29 cellular contexts compared by ENCODE assay signal in genomic region chr18:41021089-41021488, GRCh38.
"Had no signal": no experiment of that assay in that cellular context is flagged by ENCODE, and none has a peak within 500 bp of the region (broad histone marks: within the 10 kb centered on the region; RNA-seq: fewer than 3 reads in every experiment).

No MANE protein-coding gene starts in this region.

- H3K27ac Mint-ChIP-seq: stimulated activated effector memory CD8-positive, alpha-beta T cell treated with anti-CD3 and anti-CD28 coated beads, Interleukin-12 subunit alpha, Interleukin-12 subunit beta, amount 100 ng/mL, for 72 hours; stimulated activated memory B cell treated with anti-CD40 and anti-IgM and Interleukin-4, amounts not matched to agents 10 μg/mL and 1 μg/mL and 100 μg/mL, for 72 hours; stimulated activated naive B cell treated with anti-CD40 and anti-IgM and Interleukin-4, amounts not matched to agents 10 μg/mL and 1 μg/mL and 100 μg/mL, for 72 hours; stimulated activated naive CD8-positive, alpha-beta T cell treated with anti-CD3 and anti-CD28 coated beads, Interleukin-15, Interleukin-2, amounts not matched to agents 100 ng/mL and 50 ng/mL, for 24 hours; type B pancreatic cell had no signal

- DNase-seq: stimulated activated CD4-positive, alpha-beta T cell treated with anti-CD3 and anti-CD28 coated beads, Interleukin-2, amount 100 ng/mL, for 48 hours; stimulated activated CD4-positive, alpha-beta T cell treated with anti-CD3 and anti-CD28 coated beads, Interleukin-4, amount 100 ng/mL, for 1 hour; stimulated activated CD4-positive, alpha-beta T cell treated with anti-CD3 and anti-CD28 coated beads, Interleukin-4, amount 100 ng/mL, for 24 hours; stimulated activated CD4-positive, alpha-beta T cell treated with anti-CD3 and anti-CD28 coated beads, Interleukin-4, amount 100 ng/mL, for 4 hours; stimulated activated CD8-positive, alpha-beta memory T cell treated with anti-CD3 and anti-CD28 coated beads, Interleukin-4, amount 100 ng/mL, for 48 hours; stimulated activated naive B cell treated with anti-CD40 and anti-IgM and Interleukin-4, amounts not matched to agents 10 μg/mL and 1 μg/mL and 100 μg/mL, for 72 hours; stimulated activated naive CD4-positive, alpha-beta T cell; stimulated activated naive CD4-positive, alpha-beta T cell treated with Interleukin-2 at 50 U/mL for 16 hours; stimulated activated naive CD8-positive, alpha-beta T cell treated with anti-CD3 and anti-CD28 coated beads, Interleukin-15, amount 100 ng/mL, for 72 hours; stimulated activated naive CD8-positive, alpha-beta T cell treated with anti-CD3 and anti-CD28 coated beads, Interleukin-15, Interleukin-2, amounts not matched to agents 100 U/mL and 50 U/mL, for 24 hours; stomach; substantia nigra; testis; thyroid gland; tibial artery; transverse colon; trophoblast cell; upper lobe of left lung; upper lobe of right lung; uterus had no signal

- H3K4me1 Mint-ChIP-seq: stimulated activated effector memory CD8-positive, alpha-beta T cell treated with anti-CD3 and anti-CD28 coated beads, Interleukin-12 subunit alpha, Interleukin-12 subunit beta, amount 100 ng/mL, for 72 hours; stimulated activated memory B cell treated with anti-CD40 and anti-IgM and Interleukin-4, amounts not matched to agents 10 μg/mL and 1 μg/mL and 100 μg/mL, for 72 hours; stimulated activated naive B cell treated with anti-CD40 and anti-IgM and Interleukin-4, amounts not matched to agents 10 μg/mL and 1 μg/mL and 100 μg/mL, for 72 hours; stimulated activated naive CD8-positive, alpha-beta T cell treated with anti-CD3 and anti-CD28 coated beads, Interleukin-15, amount 100 ng/mL, for 72 hours had no signal

- H3K36me3 Mint-ChIP-seq: stimulated activated effector memory CD8-positive, alpha-beta T cell treated with anti-CD3 and anti-CD28 coated beads, Interleukin-12 subunit alpha, Interleukin-12 subunit beta, amount 100 ng/mL, for 72 hours; stimulated activated memory B cell treated with anti-CD40 and anti-IgM and Interleukin-4, amounts not matched to agents 10 μg/mL and 1 μg/mL and 100 μg/mL, for 72 hours; stimulated activated naive B cell treated with anti-CD40 and anti-IgM and Interleukin-4, amounts not matched to agents 10 μg/mL and 1 μg/mL and 100 μg/mL, for 72 hours; type B pancreatic cell had no signal

- H3K4me3 Mint-ChIP-seq: stimulated activated effector memory CD8-positive, alpha-beta T cell treated with anti-CD3 and anti-CD28 coated beads, Interleukin-12 subunit alpha, Interleukin-12 subunit beta, amount 100 ng/mL, for 72 hours; stimulated activated memory B cell treated with anti-CD40 and anti-IgM and Interleukin-4, amounts not matched to agents 10 μg/mL and 1 μg/mL and 100 μg/mL, for 72 hours; stimulated activated naive B cell treated with anti-CD40 and anti-IgM and Interleukin-4, amounts not matched to agents 10 μg/mL and 1 μg/mL and 100 μg/mL, for 72 hours; stimulated activated naive CD8-positive, alpha-beta T cell treated with anti-CD3 and anti-CD28 coated beads, Interleukin-15, amount 100 ng/mL, for 72 hours; stimulated activated naive CD8-positive, alpha-beta T cell treated with anti-CD3 and anti-CD28 coated beads, Interleukin-15, Interleukin-2, amounts not matched to agents 100 ng/mL and 50 ng/mL, for 24 hours; type B pancreatic cell had no signal

- H3K27ac ChIP-seq: stomach, suprapubic skin, testis, thoracic aorta, thyroid gland, tibial artery, tibial nerve, transverse colon, upper lobe of left lung, upper lobe of right lung, uterus, vagina had no signal

- H3K4me3 ChIP-seq: stomach, suprapubic skin, testis, thoracic aorta, thyroid gland, tibial artery, tibial nerve, transverse colon, upper lobe of left lung, upper lobe of right lung, uterus, vagina had no signal

- H3K4me1 ChIP-seq: stomach, suprapubic skin, testis, thyroid gland, tibial artery, tibial nerve, transverse colon, upper lobe of left lung, upper lobe of right lung, uterus, vagina had no signal

- H3K9me3 Mint-ChIP-seq: stimulated activated memory B cell treated with anti-CD40 and anti-IgM and Interleukin-4, amounts not matched to agents 10 μg/mL and 1 μg/mL and 100 μg/mL, for 72 hours; stimulated activated naive CD8-positive, alpha-beta T cell treated with anti-CD3 and anti-CD28 coated beads, Interleukin-15, amount 100 ng/mL, for 72 hours; type B pancreatic cell had no signal

- ATAC-seq: stimulated activated effector memory CD8-positive, alpha-beta T cell treated with anti-CD3 and anti-CD28 coated beads, Interleukin-12 subunit alpha, Interleukin-12 subunit beta, amount 100 ng/mL, for 72 hours; stimulated activated memory B cell treated with anti-CD40 and anti-IgM and Interleukin-4, amounts not matched to agents 10 μg/mL and 1 μg/mL and 100 μg/mL, for 72 hours; stimulated activated naive B cell treated with anti-CD40 and anti-IgM and Interleukin-4, amounts not matched to agents 10 μg/mL and 1 μg/mL and 100 μg/mL, for 72 hours; stimulated activated naive CD8-positive, alpha-beta T cell treated with anti-CD3 and anti-CD28 coated beads, Interleukin-15, amount 100 ng/mL, for 72 hours; stimulated activated naive CD8-positive, alpha-beta T cell treated with anti-CD3 and anti-CD28 coated beads, Interleukin-15, Interleukin-2, amounts not matched to agents 100 U/mL and 50 U/mL, for 24 hours; upper lobe of right lung had no signal

- H3K9me3 ChIP-seq: stomach, suprapubic skin, testis, thoracic aorta, thyroid gland, tibial artery, tibial nerve, transverse colon, upper lobe of left lung, upper lobe of right lung, vagina had no signal

- H3K27me3 Mint-ChIP-seq: stimulated activated memory B cell treated with anti-CD40 and anti-IgM and Interleukin-4, amounts not matched to agents 10 μg/mL and 1 μg/mL and 100 μg/mL, for 72 hours; stimulated activated naive B cell treated with anti-CD40 and anti-IgM and Interleukin-4, amounts not matched to agents 10 μg/mL and 1 μg/mL and 100 μg/mL, for 72 hours; stimulated activated naive CD8-positive, alpha-beta T cell treated with anti-CD3 and anti-CD28 coated beads, Interleukin-15, amount 100 ng/mL, for 72 hours; stimulated activated naive CD8-positive, alpha-beta T cell treated with anti-CD3 and anti-CD28 coated beads, Interleukin-15, Interleukin-2, amounts not matched to agents 100 ng/mL and 50 ng/mL, for 24 hours; type B pancreatic cell had no signal

- H3K36me3 ChIP-seq: stomach, suprapubic skin, thoracic aorta, thyroid gland, tibial artery, tibial nerve, transverse colon, upper lobe of left lung, upper lobe of right lung, uterus, vagina had no signal

- H3K27me3 ChIP-seq: stomach, suprapubic skin, testis, thyroid gland, tibial artery, tibial nerve, transverse colon, upper lobe of left lung, upper lobe of right lung, uterus, vagina had no signal

- FAIRE-seq: urothelium cell line had no signal
